8 cellular contexts compared by ENCODE assay signal in the genomic region with DNA sequence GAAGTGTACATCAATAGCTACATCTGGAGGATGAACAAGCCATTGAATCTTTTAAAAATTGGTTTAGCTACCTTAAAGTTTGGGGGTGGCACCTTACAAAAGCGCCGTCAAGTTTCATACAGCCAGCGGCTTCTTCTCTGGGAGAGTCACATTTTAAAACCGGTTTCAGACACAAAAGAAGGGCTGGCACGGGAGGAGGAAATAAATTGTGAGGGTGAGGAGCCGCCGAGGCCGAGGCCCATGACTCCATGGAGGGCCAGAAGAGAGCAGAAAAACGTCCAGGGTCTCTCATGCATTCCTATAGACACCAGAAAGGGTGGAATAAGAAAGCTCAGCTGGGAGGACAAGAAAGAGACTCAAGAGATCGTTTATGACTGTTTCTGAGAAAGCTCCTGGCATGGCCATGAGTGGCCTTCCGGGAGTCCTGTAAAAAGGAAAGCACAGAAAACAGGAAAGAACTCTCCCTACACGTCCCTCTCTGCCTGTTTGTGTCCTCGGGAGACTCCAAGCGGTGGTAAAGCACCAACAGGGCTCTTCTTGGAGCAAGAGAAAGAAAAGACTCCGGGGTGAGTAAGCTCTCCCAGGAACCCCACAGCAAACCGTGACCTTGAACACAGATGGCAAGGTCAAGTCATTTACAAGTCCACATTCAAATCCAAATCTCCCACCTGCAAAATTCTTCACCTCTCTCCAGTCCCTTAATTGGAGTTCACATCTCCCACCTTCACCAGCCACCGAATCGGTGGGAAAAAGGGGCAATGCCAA. TPM values are rescaled to one million over a fixed set of nuclear protein-coding genes. Genes with fewer than 3 reads are reported as not detected.
DNase-seq lines count a peak whose midpoint lies in the region; ATAC-seq, FAIRE-seq and TF ChIP-seq lines count a peak whose summit lies in the region.

No MANE protein-coding gene starts in this region.

- peaks cover 35% of the 10 kb centered on the region for H3K4me1 Mint-ChIP-seq in memory B cell

- H4K20me1 ChIP-seq in H1 (replicated peaks in 1 of 2; ENCODE audit: control insufficient read depth in 1 of 2, insufficient read depth in 2 of 2, low read length in 2 of 2), result peaks cover 14 to 20% of the 10 kb centered on the region in 2 experiments

- POLR2A ChIA-PET in H1 (lab: Charles Lee; ENCODE audit: partially characterized antibody), result interaction anchor here (0.6 to 5.9 kb wide), 26 partner anchors 9 to 97 kb away, joined by 3 to 75 read pairs (median 4); a partner anchor contains a TSS

- CTCF ChIA-PET in H1 (lab: Charles Lee; ENCODE audit: partially characterized antibody), result interaction anchor here (0.7 to 3.7 kb wide), 27 partner anchors 9 to 260 kb away, joined by 3 to 28 read pairs (median 4); a partner anchor contains a TSS

- peak; percentile 62 for TF ChIP-seq CTCF in AG09309 (IDR thresholded peaks at IDR 0.05; ENCODE audit: control insufficient read depth, insufficient read depth, low read depth, low read length, missing control alignments)
- TF ChIP-seq CTCF in GM12865 (IDR thresholded peaks at IDR 0.05; ENCODE audit: insufficient read depth, low read depth, low read length, missing control alignments), result no peak
- TF ChIP-seq CTCF in H1 (IDR thresholded peaks at IDR 0.05; ENCODE audit: control extremely low read depth in 1 of 3, insufficient read depth in 1 of 3, low read depth in 1 of 3, low read length in 3 of 3), result peak in 2 of 3 experiments; percentile 15 to 26; a peak in 2 of 4 replicates
- TF ChIP-seq CTCF in thoracic aorta (IDR thresholded peaks at IDR 0.05), result no peak

- no peaks in the 10 kb centered on the region for H3K27me3 ChIP-seq in H1 (replicated peaks in 1 of 4; ENCODE audit: control insufficient read depth in 3 of 4, extremely low read depth in 1 of 4, insufficient read depth in 3 of 4, low read length in 3 of 4)
- H3K27me3 ChIP-seq in thoracic aorta (replicated peaks; ENCODE audit: insufficient read depth), result no peaks in the 10 kb centered on the region

- no peak overlapping the region for H2BK15ac ChIP-seq in H1 (ENCODE audit: low read length)

- H3K56ac ChIP-seq in H1 (replicated peaks; ENCODE audit: insufficient read length, low read depth, low read length), result no peak overlapping the region

- no peak overlapping the region for H4K8ac ChIP-seq in H1 (ENCODE audit: extremely low read depth, insufficient read depth, low read length)

- no peak overlapping the region for H2BK12ac ChIP-seq in H1 (ENCODE audit: low read depth, low read length)

- H3K27me3 Mint-ChIP-seq in memory B cell, result no peaks in the 10 kb centered on the region

- no peaks in the 10 kb centered on the region for H3K9me3 Mint-ChIP-seq in memory B cell

- DNase-seq in AG09309 (ENCODE audit: low read depth), result peak; percentile 76
- peak; percentile 17 for DNase-seq in GM12865 (ENCODE audit: low read depth)
- DNase-seq in H1 (ENCODE audit: low read depth in 1 of 2, low spot score in 2 of 2), result no peak
- no peak for DNase-seq in memory B cell (ENCODE audit: low spot score in 2 of 2)
- DNase-seq in thoracic aorta (ENCODE audit: low spot score), result no peak
- DNase-seq in NK-92 (lab: John Stamatoyannopoulos, UW; ENCODE audit: unreplicated experiment), result no peak

- H3K4me2 ChIP-seq in H1 (ENCODE audit: insufficient read depth in 1 of 2, low read depth in 2 of 2, low read length in 2 of 2), result peak overlapping the region; percentile 84 to 96

- H3K23ac ChIP-seq in H1 (ENCODE audit: insufficient read length), result no peak overlapping the region

- H2AFZ ChIP-seq in H1 (ENCODE audit: low read length), result no peak overlapping the region

- WGBS in H1 (ENCODE audit: extremely low coverage in 1 of 2, insufficient coverage in 1 of 2, insufficient read length in 1 of 2, insufficient replicate concordance in 2 of 2, low coverage in 1 of 2, low lambda C conversion rate in 2 of 2, missing lambda C conversion rate in 1 of 2), 2 experiments, result 6% methylated on average over 18 of the region's 18 CpGs; no CpG with 5 or more reads in 1 of the 2 experiments

- H3K14ac ChIP-seq in H1 (ENCODE audit: insufficient read length), result no peak overlapping the region

- peaks cover 11% of the 10 kb centered on the region for H3K36me3 Mint-ChIP-seq in memory B cell

- H2BK120ac ChIP-seq in H1 (replicated peaks; ENCODE audit: low read depth, low read length), result peak overlapping the region; percentile 45

- H2BK5ac ChIP-seq in H1 (ENCODE audit: low read depth, low read length), result no peak overlapping the region; the same call in 1 of the 2 replicates

- H3K23me2 ChIP-seq in H1 (ENCODE audit: low read depth, low read length), result peaks cover 21% of the 10 kb centered on the region

- H3K9ac ChIP-seq in H1 (replicated peaks in 1 of 4; ENCODE audit: extremely low read depth in 1 of 4, low read depth in 3 of 4, low read length in 3 of 4), result peak overlapping the region; percentile 67 to 94 (median 88)

- H3K79me1 ChIP-seq in H1 (ENCODE audit: low read depth, low read length), result peaks cover 7% of the 10 kb centered on the region; the same call in 1 of the 2 replicates

- TF ChIP-seq EP300 in H1 (IDR thresholded peaks at IDR 0.05; ENCODE audit: borderline replicate concordance in 1 of 2, low read depth in 2 of 2, low read length in 2 of 2), result no peak

- H3K27ac Mint-ChIP-seq in memory B cell, result peak overlapping the region; percentile 84

- H3K4ac ChIP-seq in H1 (replicated peaks; ENCODE audit: insufficient read length, low read depth, low read length), result no peak overlapping the region

- H3K9me3 ChIP-seq in H1 (ENCODE audit: insufficient read depth in 2 of 2, low read depth in 1 of 2, low read length in 1 of 2) (no peaks in the 10 kb centered on the region), thoracic aorta (no peaks in the 10 kb centered on the region)

- TF ChIP-seq POLR2A in H1 (IDR thresholded peaks at IDR 0.05; ENCODE audit: control extremely low read depth in 1 of 2, low read depth in 2 of 2, low read length in 2 of 2), result peak in 1 of 2 experiments; percentile 40; a peak in 1 of 3 replicates

- H3K4me3 ChIP-seq in AG09309 (ENCODE audit: control insufficient read depth, low read depth, low read length), result peak overlapping the region; percentile 64
- H3K4me3 ChIP-seq in GM12865 (ENCODE audit: low read depth, low read length), result peak overlapping the region; percentile 75
- H3K4me3 ChIP-seq in H1 (ENCODE audit: extremely low read depth in 1 of 4, insufficient read depth in 2 of 4, low read depth in 3 of 4, low read length in 4 of 4), result peak overlapping the region; percentile 84 to 92 (median 91)
- peak overlapping the region; percentile 85 for H3K4me3 ChIP-seq in thoracic aorta

- no peak overlapping the region for H4K91ac ChIP-seq in H1 (replicated peaks; ENCODE audit: insufficient read length, low read length)

- no peak for FAIRE-seq in H1 (lab: Jason Lieb, UNC)

- peak overlapping the region; percentile 90 for H3K4me3 Mint-ChIP-seq in memory B cell

- H3K18ac ChIP-seq in H1 (ENCODE audit: extremely low read depth, low read length), result peak overlapping the region; percentile 79; the same call in 1 of the 2 replicates

- peak; percentile 36 to 42; a peak in 3 of 4 replicates for TF ChIP-seq RAD21 in H1 (IDR thresholded peaks at IDR 0.05 in 1 of 2, conservative IDR thresholded peaks at IDR 0.05 in 1 of 2; ENCODE audit: low read depth in 2 of 2, low read length in 2 of 2)

- H3K4me1 ChIP-seq in H1 (replicated peaks in 1 of 4; ENCODE audit: control insufficient read depth in 3 of 4, insufficient read depth in 4 of 4, low read length in 3 of 4) (peaks cover 3 to 18% (median 8%) of the 10 kb centered on the region in 4 experiments), thoracic aorta (ENCODE audit: control insufficient read depth in 1 of 2, low read depth in 2 of 2) (peaks cover 30 to 40% of the 10 kb centered on the region in 2 donors)

- H3K36me3 ChIP-seq in H1 (ENCODE audit: control insufficient read depth in 2 of 4, insufficient read depth in 4 of 4, low read length in 3 of 4), result peaks cover 2 to 37% (median 7%) of the 10 kb centered on the region in 4 experiments; a peak in 5 of 8 replicates
- no peaks in the 10 kb centered on the region for H3K36me3 ChIP-seq in thoracic aorta

- no peak overlapping the region for H2AK5ac ChIP-seq in H1 (ENCODE audit: low read depth, low read length)

- H2BK20ac ChIP-seq in H1 (ENCODE audit: low read length), result no peak overlapping the region

- H4K5ac ChIP-seq in H1 (ENCODE audit: insufficient read length, low read depth, low read length), result peak overlapping the region; percentile 69

- peaks cover 29 to 57% of the 10 kb centered on the region in 2 experiments for H3K79me2 ChIP-seq in H1 (ENCODE audit: control insufficient read depth in 1 of 2, insufficient read depth in 2 of 2, low read length in 2 of 2)

- H3K27ac ChIP-seq in H1 (ENCODE audit: low read depth, low read length) (peak overlapping the region; percentile 23), thoracic aorta (peak overlapping the region in 1 of 2 donors; percentile 53)

- ATAC-seq in SK-N-SH treated with all-trans-retinoic acid at 6 μM for 48 hours (peak; percentile 7; the same call in 2 of the 3 replicates), memory B cell (ENCODE audit: low read depth) (no peak), thoracic aorta (ENCODE audit: insufficient number of reproducible peaks, low FRiP score, low read depth) (no peak), GM21619 (IDR thresholded peaks at IDR 0.05; ENCODE audit: unreplicated experiment) (no peak)

RNA-seq across cellular contexts. Expression of a gene that starts 1.8 kb away (rescaled TPM):
- 83.0 and 87.7 TPM in 2 replicates for total RNA-seq in H1 (2021; fragmentation: NEBNext Ultra II Directional; extraction: Animal tissue kit (Norgen Biotek cat#: 25700))
- 47.4 and 58.4 TPM in 2 replicates for polyA plus RNA-seq in H1 (2011; rRNA removed)
- polyA plus RNA-seq in H1 (2011; cell fraction: cytosol; rRNA removed), result 54.6 TPM
- 29.8 TPM for polyA plus RNA-seq in H1 (2011; cell fraction: nucleus; rRNA removed)
- 50.6 to 52.8 TPM (median 51.5 TPM) in 4 replicates for polyA plus RNA-seq in H1 (2012, experiment 1 of 2)
- polyA plus RNA-seq in H1 (2012, experiment 2 of 2), result 75.4 TPM
- 43.8 TPM for polyA plus RNA-seq in H1 (2013, experiment 1 of 2)
- polyA plus RNA-seq in H1 (2013, experiment 2 of 2), result 43.0 TPM
- 18.1 and 25.2 TPM in 2 replicates for polyA minus RNA-seq in H1 (2011; rRNA and poly(A)+ RNA removed)
- 32.4 TPM for polyA minus RNA-seq in H1 (2011; cell fraction: cytosol; rRNA and poly(A)+ RNA removed)
- polyA minus RNA-seq in H1 (2011; cell fraction: nucleus; rRNA and poly(A)+ RNA removed), result 34.7 TPM
- total RNA-seq in thoracic aorta, result 10 to 100 TPM in 1 of 2 donors, 1 to 10 TPM in 1; 8.3 to 15.0 TPM

RNA-seq across cellular contexts. Expression of a gene that starts 13.7 kb away (rescaled TPM):
- total RNA-seq in H1 (2021; fragmentation: NEBNext Ultra II Directional; extraction: Animal tissue kit (Norgen Biotek cat#: 25700)), result 4.8 and 5.2 TPM in 2 replicates
- polyA plus RNA-seq in H1 (2011; rRNA removed), result 1.9 and 3.4 TPM in 2 replicates
- 2.9 TPM for polyA plus RNA-seq in H1 (2011; cell fraction: cytosol; rRNA removed)
- polyA plus RNA-seq in H1 (2011; cell fraction: nucleus; rRNA removed), result 3.3 TPM
- polyA plus RNA-seq in H1 (2012, experiment 1 of 2), result 1.8 to 5.4 TPM (median 3.5 TPM) in 4 replicates
- polyA plus RNA-seq in H1 (2012, experiment 2 of 2), result 3.3 TPM
- 1.7 TPM for polyA plus RNA-seq in H1 (2013, experiment 1 of 2)
- polyA plus RNA-seq in H1 (2013, experiment 2 of 2), result 1.7 TPM
- 1.3 and 2.4 TPM in 2 replicates for polyA minus RNA-seq in H1 (2011; rRNA and poly(A)+ RNA removed)
- 5.1 TPM for polyA minus RNA-seq in H1 (2011; cell fraction: cytosol; rRNA and poly(A)+ RNA removed)
- 7.8 TPM for polyA minus RNA-seq in H1 (2011; cell fraction: nucleus; rRNA and poly(A)+ RNA removed)
- total RNA-seq in thoracic aorta, result 10 to 100 TPM in 1 of 2 donors, 1 to 10 TPM in 1; 4.6 to 11.6 TPM

RNA-seq across cellular contexts. Expression of a gene that starts 40.3 kb away (rescaled TPM):
- 32.1 and 33.4 TPM in 2 replicates for total RNA-seq in H1 (2021; fragmentation: NEBNext Ultra II Directional; extraction: Animal tissue kit (Norgen Biotek cat#: 25700))
- 9.5 and 13.3 TPM in 2 replicates for polyA plus RNA-seq in H1 (2011; rRNA removed)
- 19.2 TPM for polyA plus RNA-seq in H1 (2011; cell fraction: cytosol; rRNA removed)
- polyA plus RNA-seq in H1 (2011; cell fraction: nucleus; rRNA removed), result 9.8 TPM
- 16.8 to 21.9 TPM (median 18.8 TPM) in 4 replicates for polyA plus RNA-seq in H1 (2012, experiment 1 of 2)
- polyA plus RNA-seq in H1 (2012, experiment 2 of 2), result 2.7 TPM
- polyA plus RNA-seq in H1 (2013, experiment 1 of 2), result 15.0 TPM
- polyA plus RNA-seq in H1 (2013, experiment 2 of 2), result 17.4 TPM
- 20.2 and 23.3 TPM in 2 replicates for polyA minus RNA-seq in H1 (2011; rRNA and poly(A)+ RNA removed)
- polyA minus RNA-seq in H1 (2011; cell fraction: cytosol; rRNA and poly(A)+ RNA removed), result 16.4 TPM
- 11.4 TPM for polyA minus RNA-seq in H1 (2011; cell fraction: nucleus; rRNA and poly(A)+ RNA removed)
- 10 to 100 TPM in 1 of 2 donors, 1 to 10 TPM in 1; 3.5 to 27.1 TPM for total RNA-seq in thoracic aorta

Comparison
In these comparisons a context has a peak if more than half of its experiments do, and no peak if none do; other contexts are left out.
1. DNase-seq: peak in AG09309 (single experiment) and GM12865 (single experiment); none in H1 (0 of 2), memory B cell (0 of 2), thoracic aorta (single experiment) and NK-92 (single experiment).
2. CTCF ChIP-seq: peak in AG09309 (single experiment) and H1 (2 of 3); none in GM12865 (single experiment) and thoracic aorta (single experiment).
3. Peak in every context shown above with its lines, with median percentiles within 50 percentile points of each other: H3K4me3 ChIP-seq.